15 cellular contexts compared by ENCODE assay signal in the genomic region with DNA sequence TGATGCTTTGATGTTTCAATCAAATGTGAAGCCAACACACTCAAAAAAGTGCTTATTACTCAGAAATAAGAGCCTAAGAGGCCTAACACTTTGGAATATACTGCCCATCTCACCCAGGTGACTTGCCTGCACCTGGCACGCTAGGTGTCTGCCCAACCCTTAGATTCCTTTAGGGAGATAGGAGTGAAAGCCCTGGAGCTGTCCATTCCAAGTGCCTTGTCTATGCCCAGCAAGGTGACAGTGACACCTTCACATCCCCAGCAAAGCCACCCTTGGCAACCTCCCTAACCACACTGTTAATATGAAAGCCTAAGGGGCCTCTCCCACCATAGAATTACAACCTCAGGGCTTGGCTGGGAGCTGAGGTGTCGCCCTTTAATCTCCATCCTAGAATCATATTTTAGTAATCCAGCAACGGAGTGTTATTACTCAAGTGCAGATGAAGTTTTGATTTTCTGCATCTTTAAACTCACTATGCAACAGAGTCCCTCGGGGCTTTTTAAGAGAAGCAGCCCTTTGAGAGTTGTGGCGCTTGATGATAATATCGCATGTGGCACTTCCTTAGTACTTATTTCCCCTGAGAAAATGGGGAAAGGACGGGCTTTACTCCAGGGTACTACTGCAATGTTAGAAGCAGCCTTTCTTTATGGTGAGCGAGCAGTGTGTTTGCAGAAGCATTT.
"Had no signal": no experiment of that assay in that cellular context is flagged by ENCODE, and none has a peak within 500 bp of the region (broad histone marks: within the 10 kb centered on the region; RNA-seq: fewer than 3 reads in every experiment).

No MANE protein-coding gene starts in this region.

- H3K9me3 Mint-ChIP-seq: dendritic cell treated with granulocyte-macrophage colony-stimulating factor and Interleukin-4, amounts not matched to agents 40 ng/mL and 50 ng/mL, for 4 days had no signal

- H3K4me3 ChIP-seq: body of pancreas, gastroesophageal sphincter, right atrium auricular region, skin epidermis had no signal

- H3K9me3 ChIP-seq: body of pancreas, gastroesophageal sphincter, neutrophil, right atrium auricular region had no signal

- H3K27me3 ChIP-seq: body of pancreas, gastroesophageal sphincter, neutrophil, right atrium auricular region had no signal

- DNase-seq: activated gamma-delta T cell; amniotic stem cell; body of pancreas; central memory CD4-positive, alpha-beta T cell; effector memory CD8-positive, alpha-beta T cell; hippocampal formation; kidney glomerular epithelial cell; posterior cingulate gyrus; T-helper 17 cell; trophoblast cell had no signal

- H3K27me3 Mint-ChIP-seq: effector memory CD8-positive, alpha-beta T cell; T-helper 17 cell had no signal

- H3K27ac ChIP-seq: body of pancreas, neutrophil, right atrium auricular region, skin epidermis had no signal

- H3K4me3 Mint-ChIP-seq: dendritic cell treated with granulocyte-macrophage colony-stimulating factor and Interleukin-4, amounts not matched to agents 40 ng/mL and 50 ng/mL, for 4 days; effector memory CD8-positive, alpha-beta T cell; T-helper 17 cell had no signal

- H3K27ac Mint-ChIP-seq: dendritic cell treated with granulocyte-macrophage colony-stimulating factor and Interleukin-4, amounts not matched to agents 40 ng/mL and 50 ng/mL, for 4 days had no signal

- H3K4me1 ChIP-seq: body of pancreas, right atrium auricular region had no signal

- ATAC-seq: body of pancreas; effector memory CD8-positive, alpha-beta T cell; gastroesophageal sphincter; T-helper 17 cell had no signal

- H3K36me3 ChIP-seq: gastroesophageal sphincter, neutrophil, right atrium auricular region had no signal
